ENCODE assay signal across 26 cellular contexts in the genomic region with DNA sequence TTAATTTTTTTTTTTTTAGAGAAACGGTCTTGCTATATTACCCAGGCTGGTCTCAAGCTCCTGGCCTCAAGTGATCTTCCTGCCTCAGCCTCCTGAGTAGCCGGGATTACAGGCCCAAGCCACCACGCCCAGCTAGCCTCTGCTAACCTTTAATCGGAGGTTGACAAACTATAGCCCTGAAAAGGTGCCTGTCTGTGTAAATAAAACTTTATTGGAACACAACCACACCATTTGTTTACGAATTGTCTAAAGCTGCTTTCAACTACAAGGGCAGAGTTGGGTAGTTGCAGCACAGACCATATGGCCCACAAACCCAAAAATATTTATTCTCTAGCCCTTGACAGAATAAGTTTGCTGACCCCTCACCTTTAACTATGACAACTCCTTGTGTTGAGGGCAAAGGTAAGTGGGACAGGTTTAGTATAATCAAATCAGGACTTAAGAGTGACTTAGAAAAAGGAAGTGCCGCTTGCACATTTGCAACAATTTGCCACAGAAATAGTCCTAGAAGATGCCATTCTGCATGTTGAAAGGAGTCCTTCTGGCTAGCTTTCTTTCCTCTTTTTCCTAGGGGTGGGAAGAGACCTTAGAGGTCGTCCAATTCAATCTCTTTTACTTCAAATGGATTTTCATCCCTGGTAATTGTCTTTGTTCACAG. TPM values are rescaled to one million over a fixed set of nuclear protein-coding genes. Genes with fewer than 3 reads are reported as not detected.
"Had no signal": no experiment of that assay in that cellular context is flagged by ENCODE, and none has a peak within 500 bp of the region (broad histone marks: within the 10 kb centered on the region; RNA-seq: fewer than 3 reads in every experiment).

No MANE protein-coding gene starts in this region.

- H3K9me3 ChIP-seq: SJSA1 had no signal

- H3K27ac ChIP-seq: HL-60, SJSA1, SK-N-MC had no signal

- FAIRE-seq: HTR-8/SVneo, RCC 7860 had no signal

- H3K36me3 ChIP-seq: SJSA1 had no signal

- H3K27me3 ChIP-seq: SJSA1 had no signal

- DNase-seq: Kasumi-1; KG1; NCI-H1092; NCI-H1105 treated with DMSO at 0.1 percent for 48 hours; NCI-H1417 treated with DMSO at 0.1 percent for 48 hours; NCI-H146; NCI-H1694 treated with DMSO at 0.1 percent for 48 hours; NCI-H1930; NCI-H2081; NCI-H2107; NCI-H2227 treated with DMSO at 0.1 percent for 48 hours; NCI-H524 treated with DMSO at 0.1 percent for 48 hours; NCI-H69; NCI-H774; NK-92 treated with Interleukin-12 subunit alpha and Interleukin-12 subunit beta, amount 100 ng/mL, for 24 hours; OCI-M1; Right ventricle myocardium superior; RPMI8226; SIG-M5 had no signal

- H3K4me3 ChIP-seq: SJSA1, SK-N-MC had no signal

RNA-seq across cellular contexts. Expression of a gene that starts 16.4 kb away (rescaled TPM):
- total RNA-seq: M059J, NCI-H460, Right ventricle myocardium superior had no signal
